Comparison of ENCODE assay signal across 14 cellular contexts in the genomic region with DNA sequence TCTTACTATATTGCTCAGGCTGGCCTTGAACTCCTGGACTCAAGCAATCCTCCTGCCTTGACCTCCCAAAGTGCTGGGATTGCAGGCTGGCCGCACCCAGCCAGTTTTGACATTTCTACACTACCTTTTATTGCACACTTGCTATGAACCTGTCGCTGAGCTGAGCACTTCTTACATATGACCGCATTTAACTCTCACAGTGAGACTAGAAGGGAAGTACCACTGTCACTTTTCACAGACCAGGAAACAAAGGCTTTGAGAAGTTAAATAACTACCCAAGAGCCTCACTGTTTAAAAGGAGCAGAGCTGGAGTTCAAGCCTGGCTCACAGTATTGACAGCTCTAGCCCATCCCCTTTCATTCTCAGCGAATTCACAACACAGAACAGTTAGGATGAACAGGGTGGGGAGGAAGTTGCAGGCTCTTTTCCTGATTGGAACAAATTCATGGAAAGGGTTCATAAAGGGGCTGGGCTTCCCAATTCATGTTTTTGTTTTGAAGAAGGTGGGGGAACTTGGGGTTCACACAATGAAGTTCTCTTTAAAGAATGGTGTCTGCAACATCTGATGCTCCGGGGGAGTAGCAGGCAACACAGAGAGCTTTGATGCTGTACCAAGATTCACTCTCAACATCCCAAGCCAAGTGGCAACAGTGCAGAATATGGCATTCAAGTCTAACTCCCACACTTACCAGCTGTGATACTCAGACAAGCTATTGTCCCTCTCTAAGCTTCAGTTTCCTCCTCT. TPM values are rescaled to one million over a fixed set of nuclear protein-coding genes. Genes with fewer than 3 reads are reported as not detected.
DNase-seq lines count a peak whose midpoint lies in the region; ATAC-seq and TF ChIP-seq lines count a peak whose summit lies in the region.
"Had no signal": no experiment of that assay in that cellular context is flagged by ENCODE, and none has a peak within 500 bp of the region (broad histone marks: within the 10 kb centered on the region; RNA-seq: fewer than 3 reads in every experiment).

No MANE protein-coding gene starts in this region.

- H3K27ac ChIP-seq in right cardiac atrium (ENCODE audit: low read length): peak overlapping the region; percentile 80

- WGBS in right cardiac atrium: 47% methylated on average over 5 of the region's 5 CpGs

- no peaks in the 10 kb centered on the region for H3K27me3 ChIP-seq in right cardiac atrium (ENCODE audit: control insufficient read depth, insufficient read depth)

- peak; percentile 37 to 58 for ATAC-seq in right cardiac atrium
- peak; percentile 5 for ATAC-seq in sciatic nerve
- ATAC-seq in GM21367 (IDR thresholded peaks at IDR 0.05; ENCODE audit: unreplicated experiment): no peak
- no peak for ATAC-seq in HG02981 (IDR thresholded peaks at IDR 0.05; ENCODE audit: unreplicated experiment)

- H3K4me3 ChIP-seq in right cardiac atrium (ENCODE audit: low read length): no peak overlapping the region
- H3K4me3 ChIP-seq in foreskin fibroblast (ENCODE audit: low read depth in 1 of 2, low read length in 2 of 2): no peak overlapping the region

- no peak for TF ChIP-seq CTCF in foreskin fibroblast (IDR thresholded peaks at IDR 0.05; ENCODE audit: low read depth, low read length)

- peak; percentile 16 for DNase-seq in GDM1 (lab: John Stamatoyannopoulos, UW)
- peak; percentile 65 for DNase-seq in NOMO-1 treated with dmso at 0.1 percent for 144 hours (lab: John Stamatoyannopoulos, UW; ENCODE audit: unreplicated experiment)
- no peak for DNase-seq in right cardiac atrium
- DNase-seq in sciatic nerve (ENCODE audit: low spot score): no peak
- DNase-seq in foreskin fibroblast: no peak
- no peak for DNase-seq in stimulated activated CD4-positive, alpha-beta T cell treated with anti-CD3 and anti-CD28 coated beads, Interleukin-2, amount 100 ng/mL, for 48 hours
- DNase-seq: activated T-cell treated with anti-CD3 and anti-CD28 coated beads, Interleukin-2, amount 50 U/mL, for 24 hours; aorta; CD4-positive, alpha-beta memory T cell; effector memory CD4-positive, alpha-beta T cell; NCI-H226 had no signal

- intact Hi-C loops in right cardiac atrium (cut with DNase I) (loop anchor here in 2 of 4 donors (10.0 kb wide), 2 partner anchors 49 to 99 kb away; no protein-coding TSS in a partner anchor), sciatic nerve (cut with DNase I) (no loop called here)

- H3K9me3 ChIP-seq in right cardiac atrium (ENCODE audit: control insufficient read depth, low read length): no peaks in the 10 kb centered on the region

- peaks cover 9% of the 10 kb centered on the region for H3K4me1 ChIP-seq in right cardiac atrium (ENCODE audit: control insufficient read depth, insufficient read depth, low read length)

RNA-seq across cellular contexts. Expression of a gene that starts 17.1 kb away (rescaled TPM):
- total RNA-seq in right cardiac atrium (not detected), sciatic nerve (3.5 TPM)
- not detected for polyA plus RNA-seq in right cardiac atrium
- total RNA-seq: aorta; CD4-positive, alpha-beta memory T cell; lower leg skin had no signal
- polyA plus RNA-seq: CD4-positive, alpha-beta memory T cell had no signal

Comparison
In these comparisons a context has a peak if more than half of its experiments do, and no peak if none do; other contexts are left out.
1. DNase-seq: peak in GDM1 (single experiment) and NOMO-1 treated with dmso at 0.1 percent for 144 hours (single experiment); none in right cardiac atrium (0 of 3), sciatic nerve (single experiment), foreskin fibroblast (0 of 2) and stimulated activated CD4-positive, alpha-beta T cell treated with anti-CD3 and anti-CD28 coated beads, Interleukin-2, amount 100 ng/mL, for 48 hours (0 of 2).
2. ATAC-seq: peak in right cardiac atrium (2 of 2) and sciatic nerve (single experiment); none in GM21367 (single experiment) and HG02981 (single experiment).